Comparison of ENCODE assay signal across 8 cellular contexts in genomic region chr5:88785396-88786216, GRCh38.
A peak's percentile ranks its signal among the peaks of the same experiment; 100 is the strongest.
DNase-seq lines count a peak whose midpoint lies in the region; ATAC-seq and TF ChIP-seq lines count a peak whose summit lies in the region.

No MANE protein-coding gene starts in this region.

- DNase-seq in CD1c-positive myeloid dendritic cell (ENCODE audit: extremely low spot score) (peak; percentile 33), foreskin melanocyte (peak; percentile 97)
- DNase-seq in activated CD8-positive, alpha-beta memory T cell treated with anti-CD3 and anti-CD28 coated beads for 24 hours, result no peak
- no peak for DNase-seq in activated naive CD4-positive, alpha-beta T cell treated with anti-CD3 and anti-CD28 coated beads, Interleukin-2, amount 50 U/mL, for 16 hours

- no peaks in the 10 kb centered on the region for H3K9me3 ChIP-seq in parathyroid adenoma (ENCODE audit: control insufficient read depth, low read length)

- H3K27ac ChIP-seq in parathyroid adenoma, result peak overlapping the region; percentile 76

- no peaks in the 10 kb centered on the region for H3K27me3 ChIP-seq in parathyroid adenoma (ENCODE audit: control insufficient read depth, insufficient read depth, low read length)

- H3K4me3 ChIP-seq in parathyroid adenoma (ENCODE audit: low read depth, low read length), result no peak overlapping the region

- no peaks in the 10 kb centered on the region for H3K4me1 ChIP-seq in parathyroid adenoma

- H2AFZ ChIP-seq in parathyroid adenoma, result peak overlapping the region; percentile 48

- peak overlapping the region; percentile 48 for H3K4me2 ChIP-seq in parathyroid adenoma (ENCODE audit: low read length)

- peak; percentile 44 for ATAC-seq in GM19467 (IDR thresholded peaks at IDR 0.05; ENCODE audit: unreplicated experiment)
- ATAC-seq in HG03521 (IDR thresholded peaks at IDR 0.05; ENCODE audit: unreplicated experiment), result peak; percentile 41
- ATAC-seq in SK-N-SH treated with all-trans-retinoic acid at 6 μM for 48 hours, result peak; percentile 95

- no peak overlapping the region for H3K9ac ChIP-seq in parathyroid adenoma

- H3K79me2 ChIP-seq in parathyroid adenoma, result no peaks in the 10 kb centered on the region

- H3K36me3 ChIP-seq in parathyroid adenoma (ENCODE audit: control insufficient read depth, insufficient read depth, low read length), result no peaks in the 10 kb centered on the region

- TF ChIP-seq CTCF in parathyroid adenoma (IDR thresholded peaks at IDR 0.05), result no peak

TF ChIP-seq in SK-N-SH treated with all-trans-retinoic acid at 6 μM for 48 hours, 23 proteins besides CTCF, POLR2A, EP300 and RAD21:
- TF ChIP-seq SNAI2 (CRISPR knock-in tag; IDR thresholded peaks at IDR 0.05) (no peak), ZFP3 (CRISPR knock-in tag; IDR thresholded peaks at IDR 0.05) (no peak), ISL1 (CRISPR knock-in tag; IDR thresholded peaks at IDR 0.05) (peak; percentile 44), ZNF8 (CRISPR knock-in tag; IDR thresholded peaks at IDR 0.05) (no peak)

Comparison
In these comparisons a context has a peak if more than half of its experiments do, and no peak if none do; other contexts are left out.
1. DNase-seq: peak in CD1c-positive myeloid dendritic cell (single experiment) and foreskin melanocyte (single experiment); none in activated CD8-positive, alpha-beta memory T cell treated with anti-CD3 and anti-CD28 coated beads for 24 hours (single experiment) and activated naive CD4-positive, alpha-beta T cell treated with anti-CD3 and anti-CD28 coated beads, Interleukin-2, amount 50 U/mL, for 16 hours (single experiment).
2. ATAC-seq: peak in every context shown above with its lines; median percentile 95 in SK-N-SH treated with all-trans-retinoic acid at 6 μM for 48 hours; 44 in GM19467; 41 in HG03521.